In genomic region chr3:43692085-43692484, GRCh38 we compare ENCODE assay signal across 9 cellular contexts. TPM values are rescaled to one million over a fixed set of nuclear protein-coding genes. Genes with fewer than 3 reads are reported as not detected.
DNase-seq lines count a peak whose midpoint lies in the region; TF ChIP-seq lines count a peak whose summit lies in the region.
"Had no signal": no experiment of that assay in that cellular context is flagged by ENCODE, and none has a peak within 500 bp of the region (broad histone marks: within the 10 kb centered on the region; RNA-seq: fewer than 3 reads in every experiment).

No MANE protein-coding gene starts in this region.

- no peaks in the 10 kb centered on the region for H3K9me3 Mint-ChIP-seq in osteocyte (ENCODE audit: unreplicated experiment)

- DNase-seq in GF-D8 (lab: John Stamatoyannopoulos, UW) (peak; percentile 8), OCI-LY7 (ENCODE audit: low spot score) (no peak), epithelial cell of proximal tubule (ENCODE audit: low read depth) (no peak), osteocyte (ENCODE audit: extremely low spot score, unreplicated experiment) (no peak), DMS79 treated with DMSO at 0.1 percent for 48 hours (lab: John Stamatoyannopoulos, UW) (no peak), RPMI8226 (no peak), NCI-H226 (no peak), H4 (ENCODE audit: low spot score) (no peak)
- DNase-seq: GOT3 had no signal

- no peaks in the 10 kb centered on the region for H3K36me3 ChIP-seq in OCI-LY7 (ENCODE audit: insufficient read depth, low read length)

- no peak overlapping the region for H3K27ac ChIP-seq in OCI-LY7 (ENCODE audit: low read depth, low read length, poor library complexity, severe bottlenecking)

- CTCF ChIA-PET in OCI-LY7 (lab: Charles Lee; ENCODE audit: unreplicated experiment), result no interaction called here

- no peaks in the 10 kb centered on the region for H3K27me3 Mint-ChIP-seq in osteocyte (ENCODE audit: unreplicated experiment)

- H3K36me3 Mint-ChIP-seq in osteocyte (ENCODE audit: unreplicated experiment), result no peaks in the 10 kb centered on the region

- H3K4me3 ChIP-seq in OCI-LY7 (ENCODE audit: low read depth, low read length, poor library complexity, severe bottlenecking), result peak overlapping the region; percentile 73
- peak overlapping the region; percentile 78 for H3K4me3 ChIP-seq in epithelial cell of proximal tubule (ENCODE audit: low read depth, low read length)

- no peaks in the 10 kb centered on the region for H3K9me2 ChIP-seq in OCI-LY7 (ENCODE audit: insufficient read depth, low read length)

- no peaks in the 10 kb centered on the region for H3K9me3 ChIP-seq in OCI-LY7 (ENCODE audit: low read length)

- peaks cover 17% of the 10 kb centered on the region for H3K4me1 Mint-ChIP-seq in osteocyte (ENCODE audit: unreplicated experiment)

- H3K4me1 ChIP-seq in OCI-LY7 (ENCODE audit: insufficient read depth, low read length, poor library complexity, severe bottlenecking), result peaks cover 20% of the 10 kb centered on the region

- peak overlapping the region; percentile 78 for H3K4me3 Mint-ChIP-seq in osteocyte (ENCODE audit: unreplicated experiment)

- peak overlapping the region; percentile 85 for H2AFZ ChIP-seq in OCI-LY7 (ENCODE audit: low read length)

- BruUV-seq in OCI-LY7 (replicated peaks; lab: Mats Ljungman, UMichigan), result no TSS peak

- H3K79me2 ChIP-seq in OCI-LY7 (ENCODE audit: insufficient read depth, low read depth, low read length), result no peaks in the 10 kb centered on the region; the same call in 1 of the 2 replicates

- TF ChIP-seq CTCF in OCI-LY7 (conservative IDR thresholded peaks at IDR 0.05; ENCODE audit: low read length) (no peak), epithelial cell of proximal tubule (conservative IDR thresholded peaks at IDR 0.05; ENCODE audit: low read depth, low read length) (no peak), osteocyte (IDR thresholded peaks at IDR 0.05) (no peak)

- POLR2A ChIA-PET in OCI-LY7 (lab: Charles Lee), result no interaction called here

- no peak overlapping the region for H3K27ac Mint-ChIP-seq in osteocyte (ENCODE audit: unreplicated experiment)

- intact Hi-C loops in OCI-LY7 (cut with micrococcal nuclease; ENCODE audit: unreplicated experiment), result loop anchor here (5.0 kb wide), 2 partner anchors 70 to 305 kb away; partner anchors contain the start of gene ANO10

- H3K4me2 ChIP-seq in OCI-LY7 (ENCODE audit: low read length), result peak overlapping the region; percentile 87

- no peaks in the 10 kb centered on the region for H4K20me1 ChIP-seq in OCI-LY7 (ENCODE audit: insufficient read depth, low read length)

RNA-seq across cellular contexts. Expression of gene ABHD5, which starts 1.3 kb away (rescaled TPM):
- total RNA-seq in OCI-LY7 (2014; rRNA removed; shearing (Covaris generic)), result 6.5 and 7.3 TPM in 2 replicates
- total RNA-seq in OCI-LY7 (2022), result 7.9 and 9.6 TPM in 2 replicates
- 23.0 and 25.0 TPM in 2 replicates for total RNA-seq in epithelial cell of proximal tubule
- 10.2 and 14.1 TPM in 2 replicates for total RNA-seq in osteocyte
- total RNA-seq in H4 (2014; rRNA removed; shearing (Covaris generic)), result 10.8 and 18.4 TPM in 2 replicates
